Comparison of ENCODE assay signal across 8 cellular contexts in genomic region chr14:73787760-73788508, GRCh38.
DNase-seq lines count a peak whose midpoint lies in the region; ATAC-seq, FAIRE-seq and TF ChIP-seq lines count a peak whose summit lies in the region.

No MANE protein-coding gene starts in this region.

- no peaks in the 10 kb centered on the region for H3K79me2 ChIP-seq in H9 (ENCODE audit: insufficient read depth, low read length)
- H3K79me2 ChIP-seq in endothelial cell of umbilical vein (ENCODE audit: control insufficient read depth, insufficient read depth, low read length) = peaks cover 52% of the 10 kb centered on the region

- H3K9ac ChIP-seq in H9 (ENCODE audit: extremely low read depth, insufficient read length, low read length) (peak overlapping the region; percentile 33), endothelial cell of umbilical vein (replicated peaks; ENCODE audit: extremely low read depth, insufficient read depth, low read length) (peak overlapping the region; percentile 96)

- H3K9me3 Mint-ChIP-seq in H9 = no peaks in the 10 kb centered on the region; a peak in 1 of 5 replicates
- no peaks in the 10 kb centered on the region for H3K9me3 Mint-ChIP-seq in activated B cell treated with CpG ODN at 0.5 μM for 24 hours

- H3K27ac ChIP-seq in H9 (ENCODE audit: insufficient read length, low read depth, low read length) (no peak overlapping the region), endothelial cell of umbilical vein (ENCODE audit: insufficient read depth, low read depth, low read length) (peak overlapping the region; percentile 93)

- no peak overlapping the region for H3K18ac ChIP-seq in H9 (ENCODE audit: insufficient read length, low read depth, low read length)

- no TSS peak for BruUV-seq in endothelial cell of umbilical vein (replicated peaks; lab: Mats Ljungman, UMichigan)

- no peak overlapping the region for H2BK12ac ChIP-seq in H9 (ENCODE audit: insufficient read length, low read depth, low read length)

- no peak for DNase-seq in BE2C
- no peak for DNase-seq in H9
- no peak for DNase-seq in activated B cell treated with CpG ODN at 0.5 μM for 24 hours
- DNase-seq in endothelial cell of umbilical vein (ENCODE audit: low read depth, low spot score) = peak; percentile 56
- DNase-seq in omental fat pad (ENCODE audit: low spot score) = no peak
- no peak for DNase-seq in mucosa of gallbladder (ENCODE audit: low spot score)

- H3K4ac ChIP-seq in H9 (ENCODE audit: low read depth, low read length) = no peak overlapping the region

- no peak overlapping the region for H3K14ac ChIP-seq in H9 (ENCODE audit: insufficient read depth, low read length)

- peaks cover 7% of the 10 kb centered on the region; the same call in 1 of the 2 replicates for H3K4me1 ChIP-seq in BE2C
- H3K4me1 ChIP-seq in H9 (ENCODE audit: insufficient read depth, low read length) = peaks cover 3% of the 10 kb centered on the region; the same call in 1 of the 2 replicates
- H3K4me1 ChIP-seq in endothelial cell of umbilical vein (ENCODE audit: control insufficient read depth, extremely low read depth, insufficient read depth, low read length) = peaks cover 53% of the 10 kb centered on the region

- TF ChIP-seq CTCF in BE2C (IDR thresholded peaks at IDR 0.05; ENCODE audit: low read depth, low read length) (no peak), H9 (conservative IDR thresholded peaks at IDR 0.05) (no peak), activated B cell treated with CpG ODN at 0.5 μM for 24 hours (IDR thresholded peaks at IDR 0.05) (no peak), endothelial cell of umbilical vein (IDR thresholded peaks at IDR 0.05; ENCODE audit: extremely low read depth in 1 of 2, insufficient read depth in 1 of 2, low read depth in 1 of 2, low read length in 2 of 2) (no peak), omental fat pad (IDR thresholded peaks at IDR 0.05) (no peak)

- no peak overlapping the region for H2BK5ac ChIP-seq in H9 (ENCODE audit: insufficient read length, low read length)

- peaks cover 19% of the 10 kb centered on the region for H3K23me2 ChIP-seq in H9 (ENCODE audit: insufficient read length, low read depth, low read length, poor library complexity, severe bottlenecking)

- H3K4me1 Mint-ChIP-seq in H9 (peaks cover 42 to 55% of the 10 kb centered on the region in 2 experiments), activated B cell treated with CpG ODN at 0.5 μM for 24 hours (peaks cover 54% of the 10 kb centered on the region)

- H2BK120ac ChIP-seq in H9 (ENCODE audit: low read depth, low read length, poor library complexity, severe bottlenecking) = no peak overlapping the region

- H3K23ac ChIP-seq in H9 (ENCODE audit: insufficient read length, low read depth, low read length) = no peak overlapping the region

- ATAC-seq in activated B cell treated with CpG ODN at 0.5 μM for 24 hours (ENCODE audit: low read depth) = no peak
- peak; percentile 27 for ATAC-seq in omental fat pad (ENCODE audit: low FRiP score)
- no peak for ATAC-seq in HG03521 (IDR thresholded peaks at IDR 0.05; ENCODE audit: unreplicated experiment)
- ATAC-seq in GM18502 (IDR thresholded peaks at IDR 0.05; ENCODE audit: poor library complexity, unreplicated experiment) = no peak

- H3K4me2 ChIP-seq in H9 (ENCODE audit: insufficient read depth, insufficient read length, low read length) (peak overlapping the region; percentile 89), endothelial cell of umbilical vein (ENCODE audit: insufficient read depth, low read length) (peak overlapping the region; percentile 96)

- no CpG with 5 or more reads among the region's 11 CpGs for WGBS in H9 (ENCODE audit: extremely low coverage, insufficient read length, low lambda C conversion rate)

- no peak overlapping the region for H4K5ac ChIP-seq in H9 (ENCODE audit: insufficient read length, low read depth, low read length)

- H3K79me1 ChIP-seq in H9 (ENCODE audit: insufficient read depth, low read depth, low read length, poor library complexity, severe bottlenecking) = no peaks in the 10 kb centered on the region

- H3K27me3 ChIP-seq in BE2C (no peaks in the 10 kb centered on the region), H9 (ENCODE audit: insufficient read depth, low read length) (peaks cover 23% of the 10 kb centered on the region; the same call in 1 of the 2 replicates), endothelial cell of umbilical vein (ENCODE audit: control insufficient read depth in 2 of 2, insufficient read depth in 2 of 2, low read length in 2 of 2) (no peaks in the 10 kb centered on the region)

- peak; percentile 88 for FAIRE-seq in endothelial cell of umbilical vein (lab: Jason Lieb, UNC)

- no peaks in the 10 kb centered on the region for H3K36me3 ChIP-seq in BE2C
- H3K36me3 ChIP-seq in endothelial cell of umbilical vein (ENCODE audit: control insufficient read depth in 2 of 2, extremely low read depth in 1 of 2, insufficient read depth in 2 of 2, low read length in 2 of 2) = no peaks in the 10 kb centered on the region

- H3K9me3 ChIP-seq in BE2C (no peaks in the 10 kb centered on the region), H9 (ENCODE audit: control insufficient read depth, low read depth, low read length) (no peaks in the 10 kb centered on the region), endothelial cell of umbilical vein (replicated peaks; ENCODE audit: control insufficient read depth, insufficient read depth, low read length) (no peaks in the 10 kb centered on the region)

- POLR2A ChIA-PET in activated B cell treated with CpG ODN at 0.5 μM for 24 hours (lab: Charles Lee) (interaction anchor here (0.6 to 8.0 kb wide), 12 partner anchors 8 to 705 kb away, joined by 3 to 346 read pairs (median 4); partner anchors contain the start of genes ACOT2 and NPC2), endothelial cell of umbilical vein (lab: Charles Lee) (interaction anchor here (0.7 to 1.8 kb wide), 2 partner anchors 28 to 29 kb away, joined by 3 to 8 read pairs; a partner anchor contains a TSS)

- H3K9me1 ChIP-seq in endothelial cell of umbilical vein (replicated peaks; ENCODE audit: control insufficient read depth, extremely low read depth, insufficient read depth, low read length) = no peaks in the 10 kb centered on the region

- H2AFZ ChIP-seq in H9 (ENCODE audit: low read length) (no peak overlapping the region), endothelial cell of umbilical vein (ENCODE audit: low read depth, low read length) (peak overlapping the region; percentile 16)

- H3K4me3 ChIP-seq in BE2C (ENCODE audit: low read depth, low read length) = peak overlapping the region; percentile 82
- peak overlapping the region; percentile 33 to 83 (median 53) for H3K4me3 ChIP-seq in endothelial cell of umbilical vein (replicated peaks in 1 of 3; ENCODE audit: insufficient read depth in 1 of 3, low read depth in 1 of 3, low read length in 3 of 3)

- intact Hi-C loops in activated B cell treated with CpG ODN at 0.5 μM for 24 hours (cut with micrococcal nuclease) (loop anchor here (1.0 to 2.0 kb wide), 4 partner anchors 47 to 98 kb away; partner anchors contain the start of gene ZNF410), endothelial cell of umbilical vein (cut with micrococcal nuclease) (loop anchor here (2.0 kb wide), 1 partner anchor 35 kb away; no protein-coding TSS in a partner anchor)

- no peak overlapping the region for H4K91ac ChIP-seq in H9 (ENCODE audit: insufficient read length, low read depth, low read length)

- no peaks in the 10 kb centered on the region for H3K36me3 Mint-ChIP-seq in H9 (ENCODE audit: insufficient read depth in 1 of 3, low read depth in 3 of 3)
- H3K36me3 Mint-ChIP-seq in activated B cell treated with CpG ODN at 0.5 μM for 24 hours (ENCODE audit: low read depth) = peaks cover 2% of the 10 kb centered on the region

- H3K4me3 Mint-ChIP-seq in H9 (peak overlapping the region; percentile 72 to 87), activated B cell treated with CpG ODN at 0.5 μM for 24 hours (peak overlapping the region; percentile 93)

- H2BK20ac ChIP-seq in H9 (ENCODE audit: low read depth, low read length, poor library complexity, severe bottlenecking) = no peak overlapping the region

- H3T11ph ChIP-seq in H9 (ENCODE audit: low read length) = no peak overlapping the region

- no peak overlapping the region for H3K27ac Mint-ChIP-seq in H9
- peak overlapping the region; percentile 96 for H3K27ac Mint-ChIP-seq in activated B cell treated with CpG ODN at 0.5 μM for 24 hours

- H2AK5ac ChIP-seq in H9 (ENCODE audit: insufficient read length, low read length) = no peak overlapping the region

- H4K8ac ChIP-seq in H9 (replicated peaks; ENCODE audit: insufficient read length, low read depth, low read length) = no peak overlapping the region

- H3K27me3 Mint-ChIP-seq in H9 (ENCODE audit: low read depth) = peaks cover 90% of the 10 kb centered on the region
- H3K27me3 Mint-ChIP-seq in activated B cell treated with CpG ODN at 0.5 μM for 24 hours = no peaks in the 10 kb centered on the region

- dilution Hi-C loops in endothelial cell of umbilical vein (cut with MboI; ENCODE audit: extremely low pct_ligation_motif_present, low sequenced_read_pairs) = no loop called here

- CTCF ChIA-PET in activated B cell treated with CpG ODN at 0.5 μM for 24 hours (lab: Charles Lee) (interaction anchor here (0.6 to 4.5 kb wide), 4 partner anchors 29 to 144 kb away, joined by 3 to 32 read pairs (median 12); partner anchors contain the start of gene DNAL1), endothelial cell of umbilical vein (lab: Charles Lee) (interaction anchor here (0.9 to 2.4 kb wide), 9 partner anchors 10 to 99 kb away, joined by 3 to 20 read pairs (median 4); partner anchors contain the start of gene ZNF410)

- no peak overlapping the region for H3K56ac ChIP-seq in H9 (ENCODE audit: insufficient read length, low read depth, low read length)

- H4K20me1 ChIP-seq in H9 (ENCODE audit: control insufficient read depth, insufficient read depth, insufficient read length) (no peaks in the 10 kb centered on the region), endothelial cell of umbilical vein (replicated peaks; ENCODE audit: control insufficient read depth, extremely low read depth, insufficient read depth, low read length) (no peaks in the 10 kb centered on the region)

- no peak overlapping the region for H2BK15ac ChIP-seq in H9 (ENCODE audit: low read depth, low read length)

- no peak for TF ChIP-seq POLR2A in endothelial cell of umbilical vein (IDR thresholded peaks at IDR 0.05; ENCODE audit: low read depth, low read length)

TF ChIP-seq in endothelial cell of umbilical vein, 7 proteins besides CTCF, POLR2A, EP300 and RAD21:
- TF ChIP-seq POLR2AphosphoS5 (IDR thresholded peaks at IDR 0.05; ENCODE audit: insufficient read depth, low read depth, low read length) = no peak
- TF ChIP-seq GATA2 (IDR thresholded peaks at IDR 0.05; ENCODE audit: insufficient read depth, insufficient read length, low read depth, low read length) = no peak
- TF ChIP-seq MYC (IDR thresholded peaks at IDR 0.05; ENCODE audit: low read depth, low read length) = no peak
- TF ChIP-seq, protein P1, sequence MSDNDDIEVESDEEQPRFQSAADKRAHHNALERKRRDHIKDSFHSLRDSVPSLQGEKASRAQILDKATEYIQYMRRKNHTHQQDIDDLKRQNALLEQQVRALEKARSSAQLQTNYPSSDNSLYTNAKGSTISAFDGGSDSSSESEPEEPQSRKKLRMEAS (IDR thresholded peaks at IDR 0.05; ENCODE audit: insufficient read depth, insufficient read length) = no peak
